In genomic region chr16:56389554-56389953, GRCh38 we compare ENCODE assay signal across 13 cellular contexts. TPM values are rescaled to one million over a fixed set of nuclear protein-coding genes. Genes with fewer than 3 reads are reported as not detected.
DNase-seq lines count a peak whose midpoint lies in the region; ATAC-seq and TF ChIP-seq lines count a peak whose summit lies in the region.
"Had no signal": no experiment of that assay in that cellular context is flagged by ENCODE, and none has a peak within 500 bp of the region (broad histone marks: within the 10 kb centered on the region; RNA-seq: fewer than 3 reads in every experiment).

No MANE protein-coding gene starts in this region.

- no peak overlapping the region for H3K4me3 Mint-ChIP-seq in activated CD8-positive, alpha-beta T cell treated with anti-CD3 and anti-CD28 coated beads for 36 hours
- no peak overlapping the region for H3K4me3 Mint-ChIP-seq in activated CD8-positive, alpha-beta T cell treated with anti-CD3 and anti-CD28 coated beads, Interleukin-2, amount 10 ng/mL, durations not matched to agents 7 days and 5 days

- H3K9me3 Mint-ChIP-seq in activated CD8-positive, alpha-beta T cell treated with anti-CD3 and anti-CD28 coated beads for 36 hours, result no peaks in the 10 kb centered on the region
- no peaks in the 10 kb centered on the region for H3K9me3 Mint-ChIP-seq in activated CD8-positive, alpha-beta T cell treated with anti-CD3 and anti-CD28 coated beads, Interleukin-2, amount 10 ng/mL, durations not matched to agents 7 days and 5 days (ENCODE audit: insufficient read depth)

- intact Hi-C loops in activated CD8-positive, alpha-beta T cell treated with anti-CD3 and anti-CD28 coated beads for 36 hours (cut with micrococcal nuclease), result no loop called here
- intact Hi-C loops in upper lobe of right lung (cut with DNase I) (no loop called here), spleen (cut with DNase I; ENCODE audit: low total_unique reads) (no loop called here)

- peaks cover 42% of the 10 kb centered on the region for H3K36me3 Mint-ChIP-seq in activated CD8-positive, alpha-beta T cell treated with anti-CD3 and anti-CD28 coated beads for 36 hours (ENCODE audit: low read depth)
- H3K36me3 Mint-ChIP-seq in activated CD8-positive, alpha-beta T cell treated with anti-CD3 and anti-CD28 coated beads, Interleukin-2, amount 10 ng/mL, durations not matched to agents 7 days and 5 days (ENCODE audit: low read depth), result peaks cover 58% of the 10 kb centered on the region

- H3K36me3 ChIP-seq in upper lobe of right lung (peaks cover 81% of the 10 kb centered on the region), spleen (peaks cover 7 to 98% (median 73%) of the 10 kb centered on the region in 6 donors)

- H3K9me3 ChIP-seq in upper lobe of right lung, result no peaks in the 10 kb centered on the region
- H3K9me3 ChIP-seq in spleen, result no peaks in the 10 kb centered on the region
- H3K9me3 ChIP-seq: tibial artery had no signal

- no peak overlapping the region for H3K27ac ChIP-seq in upper lobe of right lung
- H3K27ac ChIP-seq in spleen, result no peak overlapping the region
- H3K27ac ChIP-seq: 22Rv1, tibial artery had no signal

- H3K4me1 ChIP-seq in upper lobe of right lung, result no peaks in the 10 kb centered on the region
- H3K4me1 ChIP-seq in spleen, result no peaks in the 10 kb centered on the region
- H3K4me1 ChIP-seq: tibial artery had no signal

- CTCF ChIA-PET in activated CD8-positive, alpha-beta T cell treated with anti-CD3 and anti-CD28 coated beads for 36 hours (lab: Charles Lee), result interaction anchor here (1.7 kb wide), 1 partner anchor 12 kb away, joined by 7 read pairs; no protein-coding TSS in a partner anchor
- CTCF ChIA-PET in activated CD8-positive, alpha-beta T cell treated with anti-CD3 and anti-CD28 coated beads, Interleukin-2, amount 10 ng/mL, durations not matched to agents 7 days and 5 days (lab: Charles Lee), result interaction anchor here (0.5 to 2.3 kb wide), 2 partner anchors 12 to 118 kb away, joined by 3 to 8 read pairs; no protein-coding TSS in a partner anchor

- H3K4me3 ChIP-seq in upper lobe of right lung (no peak overlapping the region), spleen (no peak overlapping the region)
- H3K4me3 ChIP-seq: tibial artery had no signal

- no peaks in the 10 kb centered on the region for H3K27me3 Mint-ChIP-seq in activated CD8-positive, alpha-beta T cell treated with anti-CD3 and anti-CD28 coated beads for 36 hours
- H3K27me3 Mint-ChIP-seq in activated CD8-positive, alpha-beta T cell treated with anti-CD3 and anti-CD28 coated beads, Interleukin-2, amount 10 ng/mL, durations not matched to agents 7 days and 5 days (ENCODE audit: low read depth), result no peaks in the 10 kb centered on the region

- WGBS in spleen, 5 donors, result 95 to 100% (median 98%) methylated on average over 3 of the region's 3 CpGs

- TF ChIP-seq POLR2A in spleen (IDR thresholded peaks at IDR 0.05), result no peak

- peak overlapping the region; percentile 44 for H3K27ac Mint-ChIP-seq in activated CD8-positive, alpha-beta T cell treated with anti-CD3 and anti-CD28 coated beads for 36 hours
- no peak overlapping the region for H3K27ac Mint-ChIP-seq in activated CD8-positive, alpha-beta T cell treated with anti-CD3 and anti-CD28 coated beads, Interleukin-2, amount 10 ng/mL, durations not matched to agents 7 days and 5 days

- H3K4me1 Mint-ChIP-seq in activated CD8-positive, alpha-beta T cell treated with anti-CD3 and anti-CD28 coated beads for 36 hours (ENCODE audit: low read depth), result peaks cover 7% of the 10 kb centered on the region
- H3K4me1 Mint-ChIP-seq in activated CD8-positive, alpha-beta T cell treated with anti-CD3 and anti-CD28 coated beads, Interleukin-2, amount 10 ng/mL, durations not matched to agents 7 days and 5 days (ENCODE audit: low read depth), result peaks cover 3% of the 10 kb centered on the region

- DNase-seq in activated CD8-positive, alpha-beta T cell treated with anti-CD3 and anti-CD28 coated beads for 36 hours, result no peak
- no peak for DNase-seq in activated CD8-positive, alpha-beta T cell treated with anti-CD3 and anti-CD28 coated beads, Interleukin-2, amount 10 ng/mL, durations not matched to agents 7 days and 5 days
- DNase-seq in T1000 (lab: John Stamatoyannopoulos, UW) (peak; percentile 32), fibroblast of peridontal ligament (ENCODE audit: extremely low read depth) (peak; percentile 92), upper lobe of right lung (no peak), spleen (no peak)
- DNase-seq: activated gamma-delta T cell treated with Interleukin-2 at 50 U/mL for 16 hours, DMS53, foreskin melanocyte, tibial artery had no signal

- no peak for ATAC-seq in activated CD8-positive, alpha-beta T cell treated with anti-CD3 and anti-CD28 coated beads for 36 hours
- ATAC-seq in activated CD8-positive, alpha-beta T cell treated with anti-CD3 and anti-CD28 coated beads, Interleukin-2, amount 10 ng/mL, durations not matched to agents 7 days and 5 days, result no peak
- peak; percentile 20 for ATAC-seq in upper lobe of right lung
- no peak for ATAC-seq in HG03045 (IDR thresholded peaks at IDR 0.05; ENCODE audit: unreplicated experiment)
- ATAC-seq in HG02970 (IDR thresholded peaks at IDR 0.05; ENCODE audit: low FRiP score, unreplicated experiment), result no peak

- POLR2A ChIA-PET in activated CD8-positive, alpha-beta T cell treated with anti-CD3 and anti-CD28 coated beads for 36 hours (lab: Charles Lee), result no interaction called here
- POLR2A ChIA-PET in activated CD8-positive, alpha-beta T cell treated with anti-CD3 and anti-CD28 coated beads, Interleukin-2, amount 10 ng/mL, durations not matched to agents 7 days and 5 days (lab: Charles Lee), result no interaction called here

- TF ChIP-seq CTCF in activated CD8-positive, alpha-beta T cell treated with anti-CD3 and anti-CD28 coated beads for 36 hours (IDR thresholded peaks at IDR 0.05), result no peak
- TF ChIP-seq CTCF in upper lobe of right lung (IDR thresholded peaks at IDR 0.05) (no peak), spleen (IDR thresholded peaks at IDR 0.05 in 8 of 11, conservative IDR thresholded peaks at IDR 0.05 in 3 of 11) (no peak)

- no peaks in the 10 kb centered on the region for H3K27me3 ChIP-seq in upper lobe of right lung
- H3K27me3 ChIP-seq in spleen (replicated peaks in 1 of 7), result no peaks in the 10 kb centered on the region
- H3K27me3 ChIP-seq: tibial artery had no signal

RNA-seq across cellular contexts. Expression of gene AMFR, which starts 35.8 kb away (rescaled TPM):
- total RNA-seq in activated CD8-positive, alpha-beta T cell treated with anti-CD3 and anti-CD28 coated beads for 36 hours, result 10 to 100 TPM; 35.9 to 41.6 TPM
- total RNA-seq in activated CD8-positive, alpha-beta T cell treated with anti-CD3 and anti-CD28 coated beads, Interleukin-2, amount 10 ng/mL, durations not matched to agents 7 days and 5 days, result 10 to 100 TPM; 39.0 to 47.5 TPM
- total RNA-seq in upper lobe of right lung (89.8 TPM), spleen (100 to 1,000 TPM in 5 of 7 donors, 10 to 100 TPM in 2; 88.5 to 249 (median 126) TPM)
- 10 to 100 TPM; 48.1 to 74.4 (median 56.2) TPM for polyA plus RNA-seq in spleen

Comparison
In these comparisons a context has a peak if more than half of its experiments do, and no peak if none do; other contexts are left out.
1. DNase-seq: peak in T1000 (single experiment) and fibroblast of peridontal ligament (single experiment); none in activated CD8-positive, alpha-beta T cell treated with anti-CD3 and anti-CD28 coated beads for 36 hours (single experiment), activated CD8-positive, alpha-beta T cell treated with anti-CD3 and anti-CD28 coated beads, Interleukin-2, amount 10 ng/mL, durations not matched to agents 7 days and 5 days (single experiment), upper lobe of right lung (single experiment) and spleen (single experiment).